Comparison of ENCODE assay signal across 8 cellular contexts in the genomic region with DNA sequence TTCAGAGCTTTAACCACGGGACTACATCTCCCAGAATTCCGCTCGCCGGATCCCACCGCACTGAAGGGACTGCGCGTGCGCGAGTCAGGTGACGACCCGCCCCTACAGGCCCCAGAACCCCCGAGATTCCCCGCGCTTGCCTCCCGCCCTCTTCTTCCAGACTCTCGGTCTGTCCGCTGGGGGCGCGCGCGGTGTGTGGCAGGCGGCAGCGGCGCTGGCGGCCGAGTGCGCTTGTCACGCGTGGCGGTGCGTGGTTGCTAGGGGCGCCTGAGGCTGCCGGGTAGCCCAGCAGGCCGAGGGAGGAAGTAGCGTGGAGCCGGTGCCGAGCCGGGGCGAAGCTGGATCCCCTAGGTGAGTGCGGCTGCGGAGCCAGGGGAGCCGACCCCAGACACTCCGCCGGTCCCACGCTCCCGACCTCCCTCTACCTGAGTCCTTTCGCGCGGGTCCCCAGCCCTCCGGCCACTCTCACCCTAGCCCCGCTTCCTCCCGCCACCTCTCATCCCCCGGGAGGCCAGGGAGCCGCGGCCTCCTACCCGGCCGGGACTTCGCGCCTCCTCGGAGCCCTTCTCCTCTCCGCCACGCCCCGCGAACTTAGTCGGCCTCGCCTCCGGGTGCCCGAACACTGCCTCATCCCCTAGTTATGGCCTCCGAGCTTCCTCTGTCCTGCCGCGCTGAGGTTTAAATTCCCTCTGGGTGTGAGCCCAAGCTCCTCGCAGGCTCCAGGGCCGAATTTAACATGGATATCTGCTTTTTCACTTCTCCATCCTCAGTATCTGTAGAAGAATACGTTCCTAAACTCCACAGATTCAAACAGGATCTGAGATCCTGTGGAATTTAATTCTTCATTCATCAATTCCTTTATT. TPM values are rescaled to one million over a fixed set of nuclear protein-coding genes. Genes with fewer than 3 reads are reported as not detected.
DNase-seq lines count a peak whose midpoint lies in the region; ATAC-seq and TF ChIP-seq lines count a peak whose summit lies in the region.

A gene with protein sequence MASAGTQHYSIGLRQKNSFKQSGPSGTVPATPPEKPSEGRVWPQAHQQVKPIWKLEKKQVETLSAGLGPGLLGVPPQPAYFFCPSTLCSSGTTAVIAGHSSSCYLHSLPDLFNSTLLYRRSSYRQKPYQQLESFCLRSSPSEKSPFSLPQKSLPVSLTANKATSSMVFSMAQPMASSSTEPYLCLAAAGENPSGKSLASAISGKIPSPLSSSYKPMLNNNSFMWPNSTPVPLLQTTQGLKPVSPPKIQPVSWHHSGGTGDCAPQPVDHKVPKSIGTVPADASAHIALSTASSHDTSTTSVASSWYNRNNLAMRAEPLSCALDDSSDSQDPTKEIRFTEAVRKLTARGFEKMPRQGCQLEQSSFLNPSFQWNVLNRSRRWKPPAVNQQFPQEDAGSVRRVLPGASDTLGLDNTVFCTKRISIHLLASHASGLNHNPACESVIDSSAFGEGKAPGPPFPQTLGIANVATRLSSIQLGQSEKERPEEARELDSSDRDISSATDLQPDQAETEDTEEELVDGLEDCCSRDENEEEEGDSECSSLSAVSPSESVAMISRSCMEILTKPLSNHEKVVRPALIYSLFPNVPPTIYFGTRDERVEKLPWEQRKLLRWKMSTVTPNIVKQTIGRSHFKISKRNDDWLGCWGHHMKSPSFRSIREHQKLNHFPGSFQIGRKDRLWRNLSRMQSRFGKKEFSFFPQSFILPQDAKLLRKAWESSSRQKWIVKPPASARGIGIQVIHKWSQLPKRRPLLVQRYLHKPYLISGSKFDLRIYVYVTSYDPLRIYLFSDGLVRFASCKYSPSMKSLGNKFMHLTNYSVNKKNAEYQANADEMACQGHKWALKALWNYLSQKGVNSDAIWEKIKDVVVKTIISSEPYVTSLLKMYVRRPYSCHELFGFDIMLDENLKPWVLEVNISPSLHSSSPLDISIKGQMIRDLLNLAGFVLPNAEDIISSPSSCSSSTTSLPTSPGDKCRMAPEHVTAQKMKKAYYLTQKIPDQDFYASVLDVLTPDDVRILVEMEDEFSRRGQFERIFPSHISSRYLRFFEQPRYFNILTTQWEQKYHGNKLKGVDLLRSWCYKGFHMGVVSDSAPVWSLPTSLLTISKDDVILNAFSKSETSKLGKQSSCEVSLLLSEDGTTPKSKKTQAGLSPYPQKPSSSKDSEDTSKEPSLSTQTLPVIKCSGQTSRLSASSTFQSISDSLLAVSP (plus strand): TSS at position 149 of the 863 bp plus-strand sequence. CDS start 26,842 bp downstream, outside the sequence.

- TF ChIP-seq CTCF in dorsolateral prefrontal cortex (IDR thresholded peaks at IDR 0.05 in 54 of 56, conservative IDR thresholded peaks at IDR 0.05 in 2 of 56; ENCODE audit: low read depth in 1 of 56, partially characterized antibody in 56 of 56) (peak; percentile 78 to 99 (median 96)), lower leg skin (IDR thresholded peaks at IDR 0.05) (peak in 1 of 3 donors; percentile 86)

- peak within 1 kb of the TSS; percentile 79 to 96 (median 93) for H3K27ac Mint-ChIP-seq in CD4-positive, alpha-beta memory T cell
- H3K27ac Mint-ChIP-seq in activated CD4-positive, alpha-beta memory T cell treated with anti-CD3 and anti-CD28 coated beads for 36 hours, result peak within 1 kb of the TSS; percentile 72

- intact Hi-C loops in CD4-positive, alpha-beta memory T cell (cut with micrococcal nuclease), result loop anchor here (1.0 to 5.0 kb wide), 9 partner anchors 39 to 451 kb away; a partner anchor contains a TSS
- intact Hi-C loops in activated CD4-positive, alpha-beta memory T cell treated with anti-CD3 and anti-CD28 coated beads for 36 hours (cut with micrococcal nuclease), result loop anchor here (1.0 to 10.0 kb wide), 10 partner anchors 22 to 464 kb away; a partner anchor contains a TSS
- intact Hi-C loops in dorsolateral prefrontal cortex (cut with DNase I) (loop anchor here (1.0 to 5.0 kb wide), 5 partner anchors 35 to 136 kb away; a partner anchor contains a TSS), lower leg skin (cut with DNase I; ENCODE audit: low total_unique reads) (no loop called here)

- H3K4me1 Mint-ChIP-seq in CD4-positive, alpha-beta memory T cell, result peaks cover 14 to 26% (median 18%) of the 10 kb centered on the region in 4 donors
- peaks cover 20% of the 10 kb centered on the region for H3K4me1 Mint-ChIP-seq in activated CD4-positive, alpha-beta memory T cell treated with anti-CD3 and anti-CD28 coated beads for 36 hours (ENCODE audit: low read depth)

- peak within 1 kb of the TSS; percentile 88 to 98 (median 95) for H3K4me3 Mint-ChIP-seq in CD4-positive, alpha-beta memory T cell
- peak within 1 kb of the TSS; percentile 88 for H3K4me3 Mint-ChIP-seq in activated CD4-positive, alpha-beta memory T cell treated with anti-CD3 and anti-CD28 coated beads for 36 hours

- peaks cover 0 to under 1% of the 10 kb centered on the region in 2 donors for H3K27me3 Mint-ChIP-seq in CD4-positive, alpha-beta memory T cell
- H3K27me3 Mint-ChIP-seq in activated CD4-positive, alpha-beta memory T cell treated with anti-CD3 and anti-CD28 coated beads for 36 hours, result no peaks in the 10 kb centered on the region

- TF ChIP-seq POLR2A in lower leg skin (IDR thresholded peaks at IDR 0.05), result no peak

- H3K36me3 Mint-ChIP-seq in CD4-positive, alpha-beta memory T cell, result peaks cover 7 to 9% of the 10 kb centered on the region in 2 donors
- peaks cover 2% of the 10 kb centered on the region for H3K36me3 Mint-ChIP-seq in activated CD4-positive, alpha-beta memory T cell treated with anti-CD3 and anti-CD28 coated beads for 36 hours

- POLR2A ChIA-PET in CD4-positive, alpha-beta memory T cell (lab: Charles Lee; ENCODE audit: partially characterized antibody), result interaction anchor here (0.6 to 2.6 kb wide), 10 partner anchors 39 to 492 kb away, joined by 3 to 28 read pairs (median 5); a partner anchor contains a TSS
- POLR2A ChIA-PET in activated CD4-positive, alpha-beta memory T cell treated with anti-CD3 and anti-CD28 coated beads for 36 hours (lab: Charles Lee), result interaction anchor here (0.7 to 2.3 kb wide), 4 partner anchors 24 to 52 kb away, joined by 3 to 14 read pairs (median 3); a partner anchor contains a TSS

- DNase-seq in CD4-positive, alpha-beta memory T cell, result peak; percentile 98 to 99 (median 99)
- DNase-seq in HK-2 (ENCODE audit: unreplicated experiment) (peak; percentile 98), NCI-H82 treated with DMSO at 0.1 percent for 48 hours (lab: John Stamatoyannopoulos, UW; ENCODE audit: unreplicated experiment) (peak; percentile 85), dorsolateral prefrontal cortex (peak; percentile 96 to 99 (median 98)), lower leg skin (ENCODE audit: low spot score in 2 of 2) (peak; percentile 96 to 100)
- DNase-seq in activated CD4-positive, alpha-beta memory T cell treated with anti-CD3 and anti-CD28 coated beads for 36 hours, result peak; percentile 99
- DNase-seq in stimulated activated CD4-positive, alpha-beta T cell treated with anti-CD3 and anti-CD28 coated beads, Interleukin-4, amount 100 ng/mL, for 48 hours (ENCODE audit: low read depth in 2 of 2), result peak; percentile 97 to 98

- H3K4me1 ChIP-seq in CD4-positive, alpha-beta memory T cell (ENCODE audit: insufficient read depth, low read length), result peaks cover 16% of the 10 kb centered on the region

- no peaks in the 10 kb centered on the region for H3K9me3 ChIP-seq in CD4-positive, alpha-beta memory T cell (ENCODE audit: control insufficient read depth in 1 of 2, low read length in 2 of 2)

- H3K36me3 ChIP-seq in CD4-positive, alpha-beta memory T cell (ENCODE audit: insufficient read depth, low read length), result no peaks in the 10 kb centered on the region

- H3K27me3 ChIP-seq in CD4-positive, alpha-beta memory T cell (ENCODE audit: insufficient read depth, low read length), result no peaks in the 10 kb centered on the region
- H3K27me3 ChIP-seq in dorsolateral prefrontal cortex, result no peaks in the 10 kb centered on the region

- no peaks in the 10 kb centered on the region for H3K9me3 Mint-ChIP-seq in CD4-positive, alpha-beta memory T cell
- no peaks in the 10 kb centered on the region for H3K9me3 Mint-ChIP-seq in activated CD4-positive, alpha-beta memory T cell treated with anti-CD3 and anti-CD28 coated beads for 36 hours

- peak; percentile 81 for ATAC-seq in GM19452 (IDR thresholded peaks at IDR 0.05; ENCODE audit: unreplicated experiment)

- CTCF ChIA-PET in CD4-positive, alpha-beta memory T cell (lab: Charles Lee; ENCODE audit: partially characterized antibody), result interaction anchor here (0.6 to 2.5 kb wide), 22 partner anchors 8 to 676 kb away, joined by 3 to 28 read pairs (median 3); a partner anchor contains a TSS
- CTCF ChIA-PET in activated CD4-positive, alpha-beta memory T cell treated with anti-CD3 and anti-CD28 coated beads for 36 hours (lab: Charles Lee), result interaction anchor here (0.6 to 2.6 kb wide), 20 partner anchors 11 to 424 kb away, joined by 3 to 23 read pairs (median 4); a partner anchor contains a TSS

- peak within 1 kb of the TSS; percentile 55 to 78 for H3K4me3 ChIP-seq in CD4-positive, alpha-beta memory T cell (ENCODE audit: low read length in 2 of 2)
- H3K4me3 ChIP-seq in dorsolateral prefrontal cortex (peak within 1 kb of the TSS; percentile 66 to 100 (median 90)), lower leg skin (ENCODE audit: low read depth, poor library complexity, severe bottlenecking) (peak within 1 kb of the TSS; percentile 57)

- WGBS in lower leg skin, 2 donors, result 0% methylated on average over 65 to 71 of the region's 74 CpGs

- peak within 1 kb of the TSS; percentile 81 for H3K27ac ChIP-seq in CD4-positive, alpha-beta memory T cell (ENCODE audit: low read depth, low read length)
- peak within 1 kb of the TSS; percentile 35 to 96 (median 88) for H3K27ac ChIP-seq in dorsolateral prefrontal cortex

RNA-seq across cellular contexts. Expression of the gene that starts here (rescaled TPM):
- 10 to 100 TPM; 23.1 to 26.1 TPM for total RNA-seq in CD4-positive, alpha-beta memory T cell
- 1 to 10 TPM in 1 of 2 donors, under 1 TPM in 1; 0.36 to 5.3 TPM for polyA plus RNA-seq in CD4-positive, alpha-beta memory T cell
- total RNA-seq in activated CD4-positive, alpha-beta memory T cell treated with anti-CD3 and anti-CD28 coated beads for 36 hours, result 10 to 100 TPM; 30.1 to 32.1 TPM
- total RNA-seq in dorsolateral prefrontal cortex (100 to 1,000 TPM in 1 of 120 experiments, 10 to 100 TPM in 119; 19.5 to 103 (median 40.4) TPM), lower leg skin (10 to 100 TPM in 3 of 4 donors, 1 to 10 TPM in 1; 4.4 to 19.4 (median 17.4) TPM)

Comparison
In these comparisons a context has a peak if more than half of its experiments do, and no peak if none do; other contexts are left out.
1. Peak in every context shown above with its lines: DNase-seq, ATAC-seq, H3K4me3 ChIP-seq and H3K27ac ChIP-seq.